24 cellular contexts compared by ENCODE assay signal in the genomic region with DNA sequence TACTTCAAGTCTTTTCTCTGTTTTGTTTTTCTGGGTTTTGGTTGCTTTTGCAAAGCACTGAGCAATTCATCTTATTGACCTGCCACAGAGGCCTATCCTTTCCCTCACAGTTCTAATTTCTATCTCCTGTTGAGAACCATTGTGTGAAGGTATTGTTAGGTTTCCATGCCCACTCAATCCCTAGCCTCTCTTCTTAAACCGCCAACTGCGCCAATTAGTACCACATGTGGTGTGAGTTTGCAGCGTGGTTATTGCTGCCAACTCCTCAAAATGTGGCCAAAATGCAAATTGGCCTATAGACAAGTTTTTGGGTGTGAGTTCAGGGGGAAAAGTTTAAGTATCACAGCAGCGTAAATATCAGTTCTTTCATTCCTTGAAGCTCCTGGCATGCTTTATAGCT.
DNase-seq lines count a peak whose midpoint lies in the region; ATAC-seq and TF ChIP-seq lines count a peak whose summit lies in the region.
"Had no signal": no experiment of that assay in that cellular context is flagged by ENCODE, and none has a peak within 500 bp of the region (broad histone marks: within the 10 kb centered on the region; RNA-seq: fewer than 3 reads in every experiment).

No MANE protein-coding gene starts in this region.

- TF ChIP-seq CTCF in HFF-Myc (IDR thresholded peaks at IDR 0.05; ENCODE audit: low read depth, low read length, missing control alignments), result no peak

- no peak overlapping the region for H3K4me3 ChIP-seq in HFF-Myc (replicated peaks; ENCODE audit: low read depth, low read length)
- H3K4me3 ChIP-seq: BLaER1, esophagus muscularis mucosa, gastroesophageal sphincter, suprapubic skin, upper lobe of left lung had no signal

- DNase-seq in HFF-Myc (ENCODE audit: extremely low read depth, low read depth), result peak; percentile 1
- DNase-seq in NCI-H2227 (lab: John Stamatoyannopoulos, UW; ENCODE audit: unreplicated experiment), result peak; percentile 71
- peak; percentile 49 for DNase-seq in astrocyte of the hippocampus (ENCODE audit: low read depth, low spot score)
- peak; percentile 13 for DNase-seq in middle frontal gyrus (ENCODE audit: extremely low spot score, low spot score)
- DNase-seq in activated T-cell treated with anti-CD3 and anti-CD28 coated beads, Interleukin-2, amount 50 U/mL, for 48 hours, result no peak
- DNase-seq in mesenteric fat pad (ENCODE audit: low spot score), result no peak
- DNase-seq: activated CD4-positive, alpha-beta T cell treated with anti-CD3 and anti-CD28 coated beads for 48 hours; activated effector memory CD4-positive, alpha-beta T cell treated with Interleukin-2 at 50 U/mL for 16 hours; central memory CD4-positive, alpha-beta T cell; DMS153; Karpas-422; left cardiac atrium; NCI-H1694; NCI-H226; T1000; upper lobe of left lung had no signal

- ATAC-seq in GM19351 (IDR thresholded peaks at IDR 0.05; ENCODE audit: unreplicated experiment) (no peak), GM18511 (IDR thresholded peaks at IDR 0.05; ENCODE audit: unreplicated experiment) (no peak)
- ATAC-seq: gastroesophageal sphincter; left cardiac atrium; natural killer cell treated with Interleukin-12 subunit alpha and Interleukin-12 subunit beta and Interleukin-15 and Interleukin-18, amount 100 ng/mL, for 72 hours; stimulated activated memory B cell treated with anti-CD40 and anti-IgM and Interleukin-4, amounts not matched to agents 10 μg/mL and 1 μg/mL and 100 μg/mL, for 72 hours had no signal

Comparison
In these comparisons a context has a peak if more than half of its experiments do, and no peak if none do; other contexts are left out.
1. DNase-seq: peak in HFF-Myc (single experiment), NCI-H2227 (single experiment), astrocyte of the hippocampus (single experiment) and middle frontal gyrus (single experiment); none in activated T-cell treated with anti-CD3 and anti-CD28 coated beads, Interleukin-2, amount 50 U/mL, for 48 hours (0 of 2) and mesenteric fat pad (single experiment).